ENCODE assay signal across 24 cellular contexts in the genomic region with DNA sequence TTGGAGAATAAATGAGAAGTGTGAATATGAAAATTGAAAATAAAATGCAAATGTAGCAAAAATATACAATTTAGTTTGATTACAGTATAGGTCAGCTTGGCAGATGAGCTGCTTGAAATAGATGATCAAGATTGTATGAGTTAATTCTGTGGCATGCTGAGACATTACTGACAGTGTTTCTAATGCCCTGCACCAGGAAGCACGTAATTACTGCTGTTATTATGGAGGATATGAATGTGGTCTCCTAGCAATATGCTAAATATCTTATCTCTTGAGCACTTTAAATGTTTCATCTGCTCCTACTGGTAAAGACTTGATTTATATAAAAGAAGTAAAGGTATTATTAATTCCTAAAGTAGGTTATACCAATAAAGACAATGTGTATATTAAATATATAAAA.
A peak's percentile ranks its signal among the peaks of the same experiment; 100 is the strongest.
DNase-seq lines count a peak whose midpoint lies in the region; ATAC-seq and TF ChIP-seq lines count a peak whose summit lies in the region.
"Had no signal": no experiment of that assay in that cellular context is flagged by ENCODE, and none has a peak within 500 bp of the region (broad histone marks: within the 10 kb centered on the region; RNA-seq: fewer than 3 reads in every experiment).

No MANE protein-coding gene starts in this region.

- H3K27me3 ChIP-seq in gastrocnemius medialis = no peaks in the 10 kb centered on the region
- H3K27me3 ChIP-seq: esophagus muscularis mucosa, SJCRH30, suprapubic skin had no signal

- no peaks in the 10 kb centered on the region for H3K9me3 ChIP-seq in gastrocnemius medialis
- H3K9me3 ChIP-seq: esophagus muscularis mucosa, HAP-1, SJCRH30, suprapubic skin had no signal

- intact Hi-C loops in gastrocnemius medialis (cut with DNase I; ENCODE audit: low total_unique reads) = no loop called here

- no peak for ATAC-seq in gastrocnemius medialis
- ATAC-seq: GM12878; stimulated activated memory B cell treated with anti-CD40 and anti-IgM and Interleukin-4, amounts not matched to agents 10 μg/mL and 1 μg/mL and 100 μg/mL, for 72 hours had no signal

- H3K36me3 ChIP-seq in gastrocnemius medialis = no peaks in the 10 kb centered on the region
- H3K36me3 ChIP-seq: esophagus muscularis mucosa, HAP-1, SJCRH30, suprapubic skin had no signal

- no peak for TF ChIP-seq POLR2A in gastrocnemius medialis (IDR thresholded peaks at IDR 0.05)

- no peak for TF ChIP-seq CTCF in epithelial cell of esophagus (IDR thresholded peaks at IDR 0.05; ENCODE audit: insufficient read depth, low read depth, low read length, missing control alignments)
- TF ChIP-seq CTCF in gastrocnemius medialis (IDR thresholded peaks at IDR 0.05 in 4 of 5, conservative IDR thresholded peaks at IDR 0.05 in 1 of 5) = no peak

- H3K4me1 ChIP-seq in gastrocnemius medialis = no peaks in the 10 kb centered on the region
- H3K4me1 ChIP-seq: esophagus muscularis mucosa, SJCRH30, suprapubic skin had no signal

- H3K27ac ChIP-seq in gastrocnemius medialis = no peak overlapping the region
- H3K27ac ChIP-seq: esophagus muscularis mucosa, SJCRH30, skin epidermis, suprapubic skin, VCaP had no signal

- peak; percentile 11 for DNase-seq in DMS153 (lab: John Stamatoyannopoulos, UW)
- peak in 2 of 3 experiments; percentile 29 to 82 for DNase-seq in NCI-H1417 (lab: John Stamatoyannopoulos, UW)
- peak; percentile 40 for DNase-seq in NCI-H748 treated with DMSO at 0.1 percent for 48 hours (lab: John Stamatoyannopoulos, UW)
- DNase-seq in epithelial cell of esophagus (ENCODE audit: low read depth) = peak; percentile 2
- DNase-seq in HPDE6-E6E7 (ENCODE audit: extremely low spot score) = no peak
- no peak for DNase-seq in gastrocnemius medialis
- DNase-seq in occipital lobe (lab: John Stamatoyannopoulos, UW) = no peak
- DNase-seq in hepatic stellate cell (ENCODE audit: low spot score) = no peak
- DNase-seq: activated CD4-positive, alpha-beta T cell treated with anti-CD3 and anti-CD28 coated beads, Interleukin-2, amount 50 U/mL, for 4 hours; activated CD8-positive, alpha-beta memory T cell treated with anti-CD3 and anti-CD28 coated beads, Interleukin-2, amount 50 U/mL, for 4 hours; cerebellar nuclear complex; DMS79; effector CD4-positive, alpha-beta T cell; kidney glomerular epithelial cell; mammary epithelial cell; NCI-H1092 treated with DMSO at 0.1 percent for 48 hours; SJCRH30 had no signal

- in situ Hi-C loops in gastrocnemius medialis (cut with MboI; ENCODE audit: low sequenced_read_pairs in 4 of 4) = no loop called here

- H3K4me3 ChIP-seq in epithelial cell of esophagus (ENCODE audit: low read length) (no peak overlapping the region), gastrocnemius medialis (no peak overlapping the region)
- H3K4me3 ChIP-seq: esophagus muscularis mucosa, GM12878, HAP-1, SJCRH30, skin epidermis, suprapubic skin had no signal

Comparison
In these comparisons a context has a peak if more than half of its experiments do, and no peak if none do; other contexts are left out.
1. DNase-seq: peak in DMS153 (single experiment), NCI-H1417 (2 of 3), NCI-H748 treated with DMSO at 0.1 percent for 48 hours (single experiment) and epithelial cell of esophagus (single experiment); none in HPDE6-E6E7 (single experiment), gastrocnemius medialis (0 of 2), occipital lobe (single experiment) and hepatic stellate cell (single experiment).